ENCODE assay signal across 8 cellular contexts in the genomic region with DNA sequence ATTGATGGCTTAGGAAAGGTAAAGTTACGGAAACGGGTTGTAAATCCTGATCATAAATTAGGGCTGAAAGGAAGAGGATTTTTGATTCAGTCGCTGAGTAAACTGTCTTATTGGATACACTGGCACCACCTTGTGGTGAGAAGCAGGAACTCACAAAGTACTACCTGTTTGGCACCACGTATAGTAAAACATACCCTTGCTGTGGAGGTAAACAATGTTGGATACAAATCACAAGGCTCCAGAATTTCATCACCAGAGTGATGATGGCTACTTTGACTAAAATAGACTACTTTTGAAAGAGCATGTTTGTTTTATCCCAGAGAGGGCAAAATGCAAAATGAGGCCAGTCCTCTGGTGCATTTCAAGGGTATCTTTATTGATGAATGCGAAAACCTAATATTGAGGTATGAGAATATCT.
DNase-seq lines count a peak whose midpoint lies in the region; ATAC-seq, FAIRE-seq and TF ChIP-seq lines count a peak whose summit lies in the region.

No MANE protein-coding gene starts in this region.

- TF ChIP-seq CTCF in C4-2B (conservative IDR thresholded peaks at IDR 0.05) (peak; percentile 89), upper lobe of right lung (IDR thresholded peaks at IDR 0.05) (peak; percentile 82)

- intact Hi-C loops in upper lobe of right lung (cut with DNase I) = no loop called here

- peak; percentile 48 for FAIRE-seq in endometrium (lab: Jason Lieb, UNC)

- no peak overlapping the region for H3K4me3 ChIP-seq in upper lobe of right lung

- H3K27me3 ChIP-seq in upper lobe of right lung = peaks cover 7% of the 10 kb centered on the region

- peaks cover 5% of the 10 kb centered on the region for H3K4me1 ChIP-seq in upper lobe of right lung

- no peak overlapping the region for H3K27ac ChIP-seq in C4-2B
- no peak overlapping the region for H3K27ac ChIP-seq in upper lobe of right lung

- no peaks in the 10 kb centered on the region for H3K9me3 ChIP-seq in upper lobe of right lung

- ATAC-seq in GM18520 (IDR thresholded peaks at IDR 0.05; ENCODE audit: unreplicated experiment) (peak; percentile 65), HG02885 (IDR thresholded peaks at IDR 0.05; ENCODE audit: poor library complexity, unreplicated experiment) (peak; percentile 82), upper lobe of right lung (peak; percentile 87)

- H3K36me3 ChIP-seq in upper lobe of right lung = no peaks in the 10 kb centered on the region

- DNase-seq in NCI-H1417 treated with DMSO at 0.1 percent for 48 hours (lab: John Stamatoyannopoulos, UW) = peak; percentile 21
- DNase-seq in SW 1271 (lab: John Stamatoyannopoulos, UW) = peak; percentile 4 to 52
- peak; percentile 50 for DNase-seq in midbrain (lab: John Stamatoyannopoulos, UW)
- no peak for DNase-seq in upper lobe of right lung
